ENCODE assay signal across 10 cellular contexts in the genomic region with DNA sequence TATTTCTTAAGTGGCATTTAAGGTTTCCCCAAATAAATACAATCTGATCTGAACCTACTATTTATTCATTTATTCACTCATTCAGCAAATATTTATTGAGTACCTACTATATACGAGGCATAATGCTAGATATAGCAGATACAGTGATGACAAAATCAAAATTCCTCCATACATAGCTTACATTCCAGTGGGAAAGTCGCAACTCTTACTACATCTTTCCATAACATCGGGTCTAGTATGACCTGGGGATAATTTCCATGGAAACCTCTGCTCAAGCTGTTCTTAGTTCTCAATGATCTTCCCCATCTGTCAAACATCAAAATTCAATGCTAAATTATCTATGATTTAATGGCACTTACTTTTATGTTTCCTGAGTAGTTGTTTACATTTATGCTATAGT.
"Had no signal": no experiment of that assay in that cellular context is flagged by ENCODE, and none has a peak within 500 bp of the region (broad histone marks: within the 10 kb centered on the region; RNA-seq: fewer than 3 reads in every experiment).

No MANE protein-coding gene starts in this region.

- H3K4me1 ChIP-seq: parathyroid adenoma had no signal

- H3K4me3 ChIP-seq: esophagus squamous epithelium, right atrium auricular region, thyroid gland had no signal

- H3K79me2 ChIP-seq: parathyroid adenoma had no signal

- H3K27me3 ChIP-seq: esophagus squamous epithelium, right atrium auricular region, thyroid gland had no signal

- H3K36me3 ChIP-seq: esophagus squamous epithelium, right atrium auricular region, thyroid gland had no signal

- H3K9me3 ChIP-seq: esophagus squamous epithelium, right atrium auricular region, thyroid gland had no signal

- H3K9ac ChIP-seq: parathyroid adenoma had no signal

- H3K27ac ChIP-seq: esophagus squamous epithelium, parathyroid adenoma, right atrium auricular region, thyroid gland had no signal

- DNase-seq: activated CD4-positive, alpha-beta T cell treated with anti-CD3 and anti-CD28 coated beads, Interleukin-2, amount 10 ng/mL, durations not matched to agents 7 days and 5 days; activated naive CD4-positive, alpha-beta T cell treated with anti-CD3 and anti-CD28 coated beads, Interleukin-2, amount 50 U/mL, for 16 hours; amygdala; esophagus squamous epithelium; hypothalamus; naive B cell; small intestine; thyroid gland had no signal
